Comparison of ENCODE assay signal across 28 cellular contexts in genomic region chr18:8358066-8358795, GRCh38.
"Had no signal": no experiment of that assay in that cellular context is flagged by ENCODE, and none has a peak within 500 bp of the region (broad histone marks: within the 10 kb centered on the region; RNA-seq: fewer than 3 reads in every experiment).

No MANE protein-coding gene starts in this region.

- H3K4me3 ChIP-seq: dorsolateral prefrontal cortex, heart left ventricle, left ventricle myocardium inferior, lung, mucosa of descending colon, right lobe of liver, skin epidermis, thoracic aorta had no signal

- DNase-seq: activated CD4-positive, alpha-beta memory T cell treated with anti-CD3 and anti-CD28 coated beads, Interleukin-2, amount 10 ng/mL, durations not matched to agents 7 days and 5 days; activated CD4-positive, alpha-beta T cell treated with anti-CD3 and anti-CD28 coated beads, Interleukin-2, amount 10 ng/mL, durations not matched to agents 7 days and 5 days; activated CD4-positive, CD25-positive, alpha-beta regulatory T cell treated with anti-CD3 and anti-CD28 coated beads, Interleukin-2, amount 50 U/mL, for 72 hours; activated gamma-delta T cell treated with Interleukin-2 at 50 U/mL for 16 hours; activated naive CD4-positive, alpha-beta T cell treated with anti-CD3 and anti-CD28 coated beads, Interleukin-2, amount 50 U/mL, for 16 hours; activated T-cell treated with anti-CD3 and anti-CD28 coated beads, Interleukin-2, amount 50 U/mL, for 4 hours; amniotic stem cell; brain microvascular endothelial cell; central memory CD4-positive, alpha-beta T cell; dorsolateral prefrontal cortex; effector memory CD4-positive, alpha-beta T cell; erythroblast; heart left ventricle; hypothalamus; kidney glomerular epithelial cell; left ventricle myocardium inferior; mucosa of descending colon; right lobe of liver; stimulated activated CD4-positive, alpha-beta T cell treated with anti-CD3 and anti-CD28 coated beads, Interleukin-4, amount 100 ng/mL, for 24 hours; T-helper 17 cell; T1000 had no signal

- H3K9me3 ChIP-seq: heart left ventricle, left ventricle myocardium inferior, mucosa of descending colon, neutrophil, right lobe of liver, thoracic aorta had no signal

- ATAC-seq: activated T-cell treated with anti-CD3 and anti-CD28 coated beads, Interleukin-2, amount 50 U/mL, for 4 hours; activated T-helper 17 cell treated with anti-CD3 and anti-CD28 coated beads, Interleukin-2, amount 50 U/mL, for 72 hours; heart left ventricle; mucosa of descending colon; natural killer cell treated with Interleukin-12 subunit alpha and Interleukin-12 subunit beta and Interleukin-15 and Interleukin-18, amount 100 ng/mL, for 72 hours; stimulated activated effector memory CD8-positive, alpha-beta T cell treated with anti-CD3 and anti-CD28 coated beads, Interleukin-12 subunit alpha, Interleukin-12 subunit beta, amount 100 ng/mL, for 72 hours; T-helper 17 cell had no signal

- H3K36me3 ChIP-seq: brain microvascular endothelial cell, left ventricle myocardium inferior, neutrophil, right lobe of liver, thoracic aorta had no signal

- H3K27me3 ChIP-seq: brain microvascular endothelial cell, dorsolateral prefrontal cortex, heart left ventricle, neutrophil, right lobe of liver had no signal

- H3K4me1 ChIP-seq: right lobe of liver had no signal

- H3K27ac ChIP-seq: brain microvascular endothelial cell, heart left ventricle, left ventricle myocardium inferior, neutrophil, right lobe of liver, skin epidermis, thoracic aorta had no signal
